ENCODE assay signal across 8 cellular contexts in genomic region chr7:104973909-104974415, GRCh38. TPM values are rescaled to one million over a fixed set of nuclear protein-coding genes. Genes with fewer than 3 reads are reported as not detected.
A peak's percentile ranks its signal among the peaks of the same experiment; 100 is the strongest.
DNase-seq lines count a peak whose midpoint lies in the region; ATAC-seq and TF ChIP-seq lines count a peak whose summit lies in the region.

No MANE protein-coding gene starts in this region.

- no peak overlapping the region for H3K4me3 ChIP-seq in CD4-positive, alpha-beta memory T cell (ENCODE audit: low read length in 2 of 2)
- H3K4me3 ChIP-seq in foreskin fibroblast (ENCODE audit: low read depth in 1 of 2, low read length in 2 of 2), result no peak overlapping the region
- H3K4me3 ChIP-seq in skeletal muscle cell (ENCODE audit: low read depth, low read length), result no peak overlapping the region

- H3K27ac Mint-ChIP-seq in CD4-positive, alpha-beta memory T cell, result peak overlapping the region in 4 of 7 donors; percentile 43 to 73 (median 69)
- H3K27ac Mint-ChIP-seq in activated T-helper 1 cell treated with anti-CD3 and anti-CD28 coated beads, Interleukin-12 subunit alpha, Interleukin-12 subunit beta, Interleukin-2, Interleukin-4 antibody, amounts not matched to agents 30 ng/mL and 10 ng/mL and 1 ng/mL, durations not matched to agents 14 hours and 24 hours and 36 hours, result peak overlapping the region; percentile 15

- ATAC-seq in HG03354 (IDR thresholded peaks at IDR 0.05; ENCODE audit: poor library complexity, severe bottlenecking, unreplicated experiment) (no peak), GM21825 (IDR thresholded peaks at IDR 0.05; ENCODE audit: unreplicated experiment) (no peak), GM21717 (IDR thresholded peaks at IDR 0.05; ENCODE audit: unreplicated experiment) (no peak)

- no peaks in the 10 kb centered on the region for H3K36me3 Mint-ChIP-seq in CD4-positive, alpha-beta memory T cell
- H3K36me3 Mint-ChIP-seq in activated T-helper 1 cell treated with anti-CD3 and anti-CD28 coated beads, Interleukin-12 subunit alpha, Interleukin-12 subunit beta, Interleukin-2, Interleukin-4 antibody, amounts not matched to agents 30 ng/mL and 10 ng/mL and 1 ng/mL, durations not matched to agents 14 hours and 24 hours and 36 hours (ENCODE audit: low read depth), result peaks cover 31% of the 10 kb centered on the region

- intact Hi-C loops in CD4-positive, alpha-beta memory T cell (cut with micrococcal nuclease), result no loop called here
- intact Hi-C loops in activated T-helper 1 cell treated with anti-CD3 and anti-CD28 coated beads, Interleukin-12 subunit alpha, Interleukin-12 subunit beta, Interleukin-2, Interleukin-4 antibody, amounts not matched to agents 30 ng/mL and 10 ng/mL and 1 ng/mL, durations not matched to agents 14 hours and 24 hours and 36 hours (cut with micrococcal nuclease), result no loop called here

- H3K27ac ChIP-seq in CD4-positive, alpha-beta memory T cell (ENCODE audit: low read depth, low read length), result no peak overlapping the region

- POLR2A ChIA-PET in CD4-positive, alpha-beta memory T cell (lab: Charles Lee; ENCODE audit: partially characterized antibody), result interaction anchor here (0.7 kb wide), 1 partner anchor 29 kb away, joined by 3 read pairs; no protein-coding TSS in a partner anchor

- DNase-seq in CD4-positive, alpha-beta memory T cell, result no peak
- DNase-seq in activated T-helper 1 cell treated with anti-CD3 and anti-CD28 coated beads, Interleukin-12 subunit alpha, Interleukin-12 subunit beta, Interleukin-2, Interleukin-4 antibody, amounts not matched to agents 30 ng/mL and 10 ng/mL and 1 ng/mL, durations not matched to agents 14 hours and 24 hours and 36 hours (ENCODE audit: low spot score), result no peak
- DNase-seq in foreskin fibroblast, result peak; percentile 86 to 90
- DNase-seq in skeletal muscle cell (ENCODE audit: low read depth), result peak; percentile 67
- no peak for DNase-seq in DMS153 treated with DMSO at 0.1 percent for 48 hours (lab: John Stamatoyannopoulos, UW; ENCODE audit: unreplicated experiment)

- no peaks in the 10 kb centered on the region for H3K9me3 Mint-ChIP-seq in CD4-positive, alpha-beta memory T cell
- H3K9me3 Mint-ChIP-seq in activated T-helper 1 cell treated with anti-CD3 and anti-CD28 coated beads, Interleukin-12 subunit alpha, Interleukin-12 subunit beta, Interleukin-2, Interleukin-4 antibody, amounts not matched to agents 30 ng/mL and 10 ng/mL and 1 ng/mL, durations not matched to agents 14 hours and 24 hours and 36 hours, result no peaks in the 10 kb centered on the region

- peaks cover 0 to 3% (median 0%) of the 10 kb centered on the region in 4 donors for H3K4me1 Mint-ChIP-seq in CD4-positive, alpha-beta memory T cell
- H3K4me1 Mint-ChIP-seq in activated T-helper 1 cell treated with anti-CD3 and anti-CD28 coated beads, Interleukin-12 subunit alpha, Interleukin-12 subunit beta, Interleukin-2, Interleukin-4 antibody, amounts not matched to agents 30 ng/mL and 10 ng/mL and 1 ng/mL, durations not matched to agents 14 hours and 24 hours and 36 hours (ENCODE audit: low read depth), result peaks cover 35% of the 10 kb centered on the region

- no peak overlapping the region for H3K4me3 Mint-ChIP-seq in CD4-positive, alpha-beta memory T cell
- H3K4me3 Mint-ChIP-seq in activated T-helper 1 cell treated with anti-CD3 and anti-CD28 coated beads, Interleukin-12 subunit alpha, Interleukin-12 subunit beta, Interleukin-2, Interleukin-4 antibody, amounts not matched to agents 30 ng/mL and 10 ng/mL and 1 ng/mL, durations not matched to agents 14 hours and 24 hours and 36 hours, result no peak overlapping the region

- no peaks in the 10 kb centered on the region for H3K36me3 ChIP-seq in CD4-positive, alpha-beta memory T cell (ENCODE audit: insufficient read depth, low read length)

- H3K4me1 ChIP-seq in CD4-positive, alpha-beta memory T cell (ENCODE audit: insufficient read depth, low read length), result no peaks in the 10 kb centered on the region

- CTCF ChIA-PET in CD4-positive, alpha-beta memory T cell (lab: Charles Lee; ENCODE audit: partially characterized antibody), result interaction anchor here (1.1 kb wide), 1 partner anchor 81 kb away, joined by 4 read pairs; no protein-coding TSS in a partner anchor

- H3K9me3 ChIP-seq in CD4-positive, alpha-beta memory T cell (ENCODE audit: control insufficient read depth in 1 of 2, low read length in 2 of 2), result no peaks in the 10 kb centered on the region

- no peaks in the 10 kb centered on the region for H3K27me3 Mint-ChIP-seq in CD4-positive, alpha-beta memory T cell
- no peaks in the 10 kb centered on the region for H3K27me3 Mint-ChIP-seq in activated T-helper 1 cell treated with anti-CD3 and anti-CD28 coated beads, Interleukin-12 subunit alpha, Interleukin-12 subunit beta, Interleukin-2, Interleukin-4 antibody, amounts not matched to agents 30 ng/mL and 10 ng/mL and 1 ng/mL, durations not matched to agents 14 hours and 24 hours and 36 hours (ENCODE audit: insufficient read depth)

- H3K27me3 ChIP-seq in CD4-positive, alpha-beta memory T cell (ENCODE audit: insufficient read depth, low read length), result no peaks in the 10 kb centered on the region

- no peak for TF ChIP-seq CTCF in foreskin fibroblast (IDR thresholded peaks at IDR 0.05; ENCODE audit: low read depth, low read length)

RNA-seq across cellular contexts. Expression of gene KMT2E, which starts 40.0 kb away (rescaled TPM):
- total RNA-seq in CD4-positive, alpha-beta memory T cell, result 100 to 1,000 TPM; 213 to 224 TPM
- polyA plus RNA-seq in CD4-positive, alpha-beta memory T cell, result 100 to 1,000 TPM; 109 to 244 TPM
- 114 and 130 TPM in 2 replicates for total RNA-seq in activated T-helper 1 cell treated with anti-CD3 and anti-CD28 coated beads, Interleukin-12 subunit alpha, Interleukin-12 subunit beta, Interleukin-2, Interleukin-4 antibody, amounts not matched to agents 30 ng/mL and 10 ng/mL and 1 ng/mL, durations not matched to agents 14 hours and 24 hours and 36 hours

Comparison
In these comparisons a context has a peak if more than half of its experiments do, and no peak if none do; other contexts are left out.
1. DNase-seq: peak in foreskin fibroblast (2 of 2) and skeletal muscle cell (single experiment); none in CD4-positive, alpha-beta memory T cell (0 of 5), activated T-helper 1 cell treated with anti-CD3 and anti-CD28 coated beads, Interleukin-12 subunit alpha, Interleukin-12 subunit beta, Interleukin-2, Interleukin-4 antibody, amounts not matched to agents 30 ng/mL and 10 ng/mL and 1 ng/mL, durations not matched to agents 14 hours and 24 hours and 36 hours (single experiment) and DMS153 treated with DMSO at 0.1 percent for 48 hours (single experiment).